ENCODE assay signal across 27 cellular contexts in genomic region chr3:79815478-79815877, GRCh38.
"Had no signal": no experiment of that assay in that cellular context is flagged by ENCODE, and none has a peak within 500 bp of the region (broad histone marks: within the 10 kb centered on the region; RNA-seq: fewer than 3 reads in every experiment).

No MANE protein-coding gene starts in this region.

- H3K4me3 ChIP-seq: stomach, suprapubic skin, testis, thoracic aorta, thyroid gland, tibial artery, tibial nerve, transverse colon, upper lobe of left lung, upper lobe of right lung, uterus, vagina had no signal

- H3K27ac ChIP-seq: stomach, suprapubic skin, testis, thoracic aorta, thyroid gland, tibial artery, tibial nerve, transverse colon, upper lobe of left lung, upper lobe of right lung, uterus, vagina had no signal

- H3K27me3 ChIP-seq: stomach, suprapubic skin, testis, thyroid gland, tibial artery, tibial nerve, transverse colon, upper lobe of left lung, upper lobe of right lung, uterus, vagina had no signal

- ATAC-seq: stimulated activated effector memory CD8-positive, alpha-beta T cell treated with anti-CD3 and anti-CD28 coated beads, Interleukin-12 subunit alpha, Interleukin-12 subunit beta, amount 100 ng/mL, for 72 hours; stimulated activated memory B cell treated with anti-CD40 and anti-IgM and Interleukin-4, amounts not matched to agents 10 μg/mL and 1 μg/mL and 100 μg/mL, for 72 hours; stimulated activated naive B cell treated with anti-CD40 and anti-IgM and Interleukin-4, amounts not matched to agents 10 μg/mL and 1 μg/mL and 100 μg/mL, for 72 hours; stimulated activated naive CD8-positive, alpha-beta T cell treated with anti-CD3 and anti-CD28 coated beads, Interleukin-15, amount 100 ng/mL, for 72 hours; stimulated activated naive CD8-positive, alpha-beta T cell treated with anti-CD3 and anti-CD28 coated beads, Interleukin-15, Interleukin-2, amounts not matched to agents 100 U/mL and 50 U/mL, for 24 hours; upper lobe of right lung had no signal

- FAIRE-seq: urothelium cell line had no signal

- H3K36me3 ChIP-seq: stomach, suprapubic skin, thoracic aorta, thyroid gland, tibial artery, tibial nerve, transverse colon, upper lobe of left lung, upper lobe of right lung, uterus, vagina had no signal

- H3K4me1 ChIP-seq: stomach, suprapubic skin, testis, thyroid gland, tibial artery, tibial nerve, transverse colon, upper lobe of left lung, upper lobe of right lung, uterus, vagina had no signal

- DNase-seq: stimulated activated CD4-positive, alpha-beta T cell treated with anti-CD3 and anti-CD28 coated beads, Interleukin-2, amount 100 ng/mL, for 48 hours; stimulated activated CD4-positive, alpha-beta T cell treated with anti-CD3 and anti-CD28 coated beads, Interleukin-4, amount 100 ng/mL, for 1 hour; stimulated activated CD4-positive, alpha-beta T cell treated with anti-CD3 and anti-CD28 coated beads, Interleukin-4, amount 100 ng/mL, for 24 hours; stimulated activated CD4-positive, alpha-beta T cell treated with anti-CD3 and anti-CD28 coated beads, Interleukin-4, amount 100 ng/mL, for 4 hours; stimulated activated CD8-positive, alpha-beta memory T cell treated with anti-CD3 and anti-CD28 coated beads, Interleukin-4, amount 100 ng/mL, for 48 hours; stimulated activated naive B cell treated with anti-CD40 and anti-IgM and Interleukin-4, amounts not matched to agents 10 μg/mL and 1 μg/mL and 100 μg/mL, for 72 hours; stimulated activated naive CD4-positive, alpha-beta T cell; stimulated activated naive CD4-positive, alpha-beta T cell treated with Interleukin-2 at 50 U/mL for 16 hours; stimulated activated naive CD8-positive, alpha-beta T cell treated with anti-CD3 and anti-CD28 coated beads, Interleukin-15, amount 100 ng/mL, for 72 hours; stimulated activated naive CD8-positive, alpha-beta T cell treated with anti-CD3 and anti-CD28 coated beads, Interleukin-15, Interleukin-2, amounts not matched to agents 100 U/mL and 50 U/mL, for 24 hours; stomach; substantia nigra; testis; thyroid gland; tibial artery; transverse colon; trophoblast cell; upper lobe of left lung; upper lobe of right lung; uterus had no signal

- H3K9me3 ChIP-seq: testis, thyroid gland, uterus, vagina had no signal
